1 cellular context compared by ENCODE assay signal in the genomic region with DNA sequence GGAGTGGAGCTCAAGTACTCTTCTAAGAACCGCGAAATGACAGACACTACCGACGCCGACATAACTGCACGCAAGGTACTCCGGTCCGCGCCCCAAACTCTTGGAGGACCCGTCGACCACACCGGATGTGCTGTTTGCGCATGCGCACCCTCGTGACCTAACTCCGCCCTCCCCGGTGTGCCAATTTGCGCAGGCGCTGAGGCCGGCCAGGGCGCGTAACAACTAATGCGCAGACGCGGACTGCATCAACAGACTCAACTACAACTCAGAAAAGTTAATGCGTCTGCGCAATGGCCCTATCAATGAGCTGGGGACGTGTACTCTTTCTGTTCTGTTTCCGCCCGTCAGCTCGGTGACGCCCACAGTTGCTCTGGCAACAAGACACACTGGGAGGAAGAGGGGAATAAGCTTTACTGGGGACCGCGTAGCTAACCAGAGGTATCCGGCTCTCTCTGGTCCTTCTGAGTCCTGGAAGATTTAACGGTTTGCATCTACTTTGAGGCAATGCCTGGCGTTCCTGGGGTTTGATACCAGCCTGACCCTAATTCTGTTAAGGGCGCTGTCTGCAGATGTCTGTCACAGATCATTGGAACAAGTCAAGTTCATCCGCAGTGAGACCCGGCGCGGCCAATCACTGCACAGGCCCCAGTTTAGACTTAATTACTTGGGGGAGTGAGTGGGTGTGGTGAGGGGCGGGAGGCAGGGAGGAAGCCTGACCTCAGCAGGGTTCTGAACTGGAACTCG.
TF ChIP-seq lines count a peak whose summit lies in the region.

DAD1 (minus strand) TSS at position 129 of the 744 bp plus-strand sequence; CDS start at position 62, 67 bp downstream.

TF ChIP-seq in WTC11, 78 proteins besides CTCF, POLR2A, EP300 and RAD21 (continued from another document):
- TF ChIP-seq, protein P1, sequence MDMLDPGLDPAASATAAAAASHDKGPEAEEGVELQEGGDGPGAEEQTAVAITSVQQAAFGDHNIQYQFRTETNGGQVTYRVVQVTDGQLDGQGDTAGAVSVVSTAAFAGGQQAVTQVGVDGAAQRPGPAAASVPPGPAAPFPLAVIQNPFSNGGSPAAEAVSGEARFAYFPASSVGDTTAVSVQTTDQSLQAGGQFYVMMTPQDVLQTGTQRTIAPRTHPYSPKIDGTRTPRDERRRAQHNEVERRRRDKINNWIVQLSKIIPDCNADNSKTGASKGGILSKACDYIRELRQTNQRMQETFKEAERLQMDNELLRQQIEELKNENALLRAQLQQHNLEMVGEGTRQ (CRISPR knock-in tag; IDR thresholded peaks at IDR 0.05), result peak; percentile 87
- TF ChIP-seq GABPB1 (CRISPR knock-in tag; IDR thresholded peaks at IDR 0.05) (peak; percentile 6), ZNF671 (CRISPR knock-in tag; IDR thresholded peaks at IDR 0.05) (no peak), NR2C2 (CRISPR knock-in tag; IDR thresholded peaks at IDR 0.05) (no peak)
